8 cellular contexts compared by ENCODE assay signal in the genomic region with DNA sequence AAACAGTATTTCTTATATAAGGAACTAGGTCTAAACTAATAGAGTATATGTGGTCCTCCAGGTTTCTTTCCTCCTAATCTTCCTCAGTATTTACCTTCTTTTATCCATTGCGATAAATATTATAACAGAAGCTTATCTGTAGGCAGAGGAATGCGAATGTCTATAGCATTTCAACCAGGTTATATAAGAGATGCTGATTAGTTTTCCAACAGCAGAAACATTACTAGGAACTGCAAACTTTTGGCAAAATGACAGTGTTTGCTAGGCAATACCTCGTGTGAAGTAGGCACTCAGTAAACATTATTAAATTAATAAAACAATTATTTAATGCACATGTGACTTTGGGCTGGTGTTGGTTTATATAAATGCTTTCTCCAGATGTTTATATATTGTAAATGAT.
"Had no signal": no experiment of that assay in that cellular context is flagged by ENCODE, and none has a peak within 500 bp of the region (broad histone marks: within the 10 kb centered on the region; RNA-seq: fewer than 3 reads in every experiment).

No MANE protein-coding gene starts in this region.

- FAIRE-seq: G401.6, GM12878, GM12891, GM12892, GM18507, GM19239 had no signal

- DNase-seq: GDM1, GF-D8 had no signal

- H3K4me3 ChIP-seq: GM12878 had no signal
